ENCODE assay signal across 12 cellular contexts in genomic region chr11:26931248-26931631, GRCh38.
A peak's percentile ranks its signal among the peaks of the same experiment; 100 is the strongest.
DNase-seq lines count a peak whose midpoint lies in the region; ATAC-seq and TF ChIP-seq lines count a peak whose summit lies in the region.
"Had no signal": no experiment of that assay in that cellular context is flagged by ENCODE, and none has a peak within 500 bp of the region (broad histone marks: within the 10 kb centered on the region; RNA-seq: fewer than 3 reads in every experiment).

No MANE protein-coding gene starts in this region.

- TF ChIP-seq EP300 in SK-N-SH (IDR thresholded peaks at IDR 0.05; ENCODE audit: borderline replicate concordance in 1 of 2, low read depth in 1 of 2, low read length in 1 of 2) (no peak), suprapubic skin (IDR thresholded peaks at IDR 0.05) (no peak)

- H3K4me1 ChIP-seq in SK-N-SH (ENCODE audit: control insufficient read depth in 1 of 2, insufficient read depth in 2 of 2, low read depth in 1 of 2, low read length in 1 of 2), result peaks cover 0 to 2% of the 10 kb centered on the region in 2 experiments; a peak in 2 of 4 replicates
- H3K4me1 ChIP-seq in SJCRH30, result peaks cover 11% of the 10 kb centered on the region
- H3K4me1 ChIP-seq in suprapubic skin, result peaks cover 3% of the 10 kb centered on the region

- H3K9me3 ChIP-seq in SK-N-SH (no peaks in the 10 kb centered on the region), SJCRH30 (replicated peaks) (no peaks in the 10 kb centered on the region), suprapubic skin (no peaks in the 10 kb centered on the region)

- TF ChIP-seq RAD21 in SK-N-SH (IDR thresholded peaks at IDR 0.05; ENCODE audit: low read length), result no peak

- no peak overlapping the region for H2AFZ ChIP-seq in SK-N-SH (ENCODE audit: low read depth)
- H2AFZ ChIP-seq: PC-9 had no signal

- H3K79me2 ChIP-seq in SK-N-SH (ENCODE audit: insufficient read depth), result no peaks in the 10 kb centered on the region

- H3K4me3 ChIP-seq in SK-N-SH (ENCODE audit: low read depth in 2 of 2, low read length in 1 of 2) (no peak overlapping the region), SJCRH30 (no peak overlapping the region), suprapubic skin (no peak overlapping the region)
- H3K4me3 ChIP-seq: PC-9 had no signal

- POLR2A ChIA-PET in SK-N-SH (lab: Yijun Ruan, JAX), result no interaction called here

- CTCF ChIA-PET in SK-N-SH (lab: Yijun Ruan, JAX), result no interaction called here

- DNase-seq in SK-N-SH (no peak), SJCRH30 (peak in 1 of 2 experiments; percentile 41), left ventricle myocardium superior (peak; percentile 47), suprapubic skin (ENCODE audit: low spot score in 2 of 2) (no peak), UCSD-AML1 (lab: John Stamatoyannopoulos, UW; ENCODE audit: unreplicated experiment) (no peak), cerebellum (ENCODE audit: low spot score) (no peak)
- DNase-seq: activated naive CD8-positive, alpha-beta T cell treated with anti-CD3 and anti-CD28 coated beads for 36 hours; activated T-cell treated with anti-CD3 and anti-CD28 coated beads, Interleukin-2, amount 50 U/mL, for 24 hours; Karpas-422; PC-9 had no signal

- no peak for TF ChIP-seq CTCF in SK-N-SH (IDR thresholded peaks at IDR 0.05)
- TF ChIP-seq CTCF in suprapubic skin (IDR thresholded peaks at IDR 0.05), result no peak

- no peak overlapping the region for H3K9ac ChIP-seq in SK-N-SH

- 52% methylated on average over 1 of the region's 1 CpG for WGBS in SK-N-SH (ENCODE audit: low lambda C conversion rate)
- 48% methylated on average over 1 of the region's 1 CpG for WGBS in suprapubic skin

- H3K36me3 ChIP-seq in SK-N-SH (replicated peaks in 1 of 2; ENCODE audit: control insufficient read depth in 1 of 2, insufficient read depth in 2 of 2, low read length in 1 of 2) (no peaks in the 10 kb centered on the region), SJCRH30 (no peaks in the 10 kb centered on the region), suprapubic skin (no peaks in the 10 kb centered on the region)

- H4K20me1 ChIP-seq in SK-N-SH (ENCODE audit: insufficient read depth), result no peaks in the 10 kb centered on the region

- no peaks in the 10 kb centered on the region for H3F3A ChIP-seq in SK-N-SH (replicated peaks; ENCODE audit: insufficient read depth)

- no peaks in the 10 kb centered on the region for H3K9me2 ChIP-seq in SK-N-SH

- H3K4me2 ChIP-seq in SK-N-SH, result no peak overlapping the region
- H3K4me2 ChIP-seq: PC-9 had no signal

- intact Hi-C loops in left ventricle myocardium superior (cut with micrococcal nuclease), result no loop called here

- TF ChIP-seq POLR2A in suprapubic skin (IDR thresholded peaks at IDR 0.05), result no peak

- H3K27me3 ChIP-seq in SK-N-SH (ENCODE audit: insufficient read depth) (no peaks in the 10 kb centered on the region), SJCRH30 (no peaks in the 10 kb centered on the region), suprapubic skin (no peaks in the 10 kb centered on the region)

- H3K27ac ChIP-seq in SK-N-SH (ENCODE audit: low read depth in 2 of 2, low read length in 1 of 2) (no peak overlapping the region; a peak in 1 of 4 replicates), SJCRH30 (peak overlapping the region; percentile 23; the same call in 1 of the 2 replicates), suprapubic skin (peak overlapping the region; percentile 56)
- H3K27ac ChIP-seq: PC-9 had no signal

- no peak for ATAC-seq in SK-N-SH treated with all-trans-retinoic acid at 6 μM for 48 hours
- peak; percentile 76 for ATAC-seq in left ventricle myocardium superior
- ATAC-seq in GM21447 (IDR thresholded peaks at IDR 0.05; ENCODE audit: unreplicated experiment), result no peak

TF ChIP-seq in SK-N-SH, 30 proteins besides CTCF, POLR2A, EP300 and RAD21:
- TF ChIP-seq NFIC (IDR thresholded peaks at IDR 0.05; ENCODE audit: borderline replicate concordance) (peak; percentile 65), TCF12 (IDR thresholded peaks at IDR 0.05) (peak; percentile 58; the same call in 1 of the 2 replicates), REST (IDR thresholded peaks at IDR 0.05; ENCODE audit: low read depth, low read length) (no peak), GATA2 (CRISPR knock-in tag; IDR thresholded peaks at IDR 0.05) (no peak)

TF ChIP-seq in SK-N-SH treated with all-trans-retinoic acid at 6 μM for 48 hours, 23 proteins besides CTCF, POLR2A, EP300 and RAD21 (continues in another document):
- TF ChIP-seq TOX (CRISPR knock-in tag; IDR thresholded peaks at IDR 0.05; ENCODE audit: borderline replicate concordance), result no peak
- no peak for TF ChIP-seq SNAI2 (CRISPR knock-in tag; IDR thresholded peaks at IDR 0.05)
- no peak for TF ChIP-seq CREB5 (CRISPR knock-in tag; IDR thresholded peaks at IDR 0.05; ENCODE audit: low read depth)
- no peak for TF ChIP-seq TSHZ2 (CRISPR knock-in tag; IDR thresholded peaks at IDR 0.05)
- TF ChIP-seq PPARA (CRISPR knock-in tag; IDR thresholded peaks at IDR 0.05; ENCODE audit: borderline replicate concordance), result no peak
- TF ChIP-seq TCF4 (CRISPR knock-in tag; IDR thresholded peaks at IDR 0.05; ENCODE audit: borderline replicate concordance), result no peak
- no peak for TF ChIP-seq RARB (CRISPR knock-in tag; IDR thresholded peaks at IDR 0.05)
- no peak for TF ChIP-seq CSRNP3 (CRISPR knock-in tag; IDR thresholded peaks at IDR 0.05)
- TF ChIP-seq ZC3H10 (CRISPR knock-in tag; IDR thresholded peaks at IDR 0.05), result no peak
- TF ChIP-seq BACH2 (CRISPR knock-in tag; IDR thresholded peaks at IDR 0.05; ENCODE audit: borderline replicate concordance), result no peak
- TF ChIP-seq CSDC2 (CRISPR knock-in tag; IDR thresholded peaks at IDR 0.05), result no peak
- no peak for TF ChIP-seq PATZ1 (CRISPR knock-in tag; IDR thresholded peaks at IDR 0.05; ENCODE audit: borderline replicate concordance)
- TF ChIP-seq ZNF565 (CRISPR knock-in tag; conservative IDR thresholded peaks at IDR 0.05; ENCODE audit: low read depth), result no peak
- TF ChIP-seq OSR1 (CRISPR knock-in tag; IDR thresholded peaks at IDR 0.05), result no peak
- no peak for TF ChIP-seq ARNTL (CRISPR knock-in tag; IDR thresholded peaks at IDR 0.05; ENCODE audit: borderline replicate concordance, low read depth)
- TF ChIP-seq ZNF70 (CRISPR knock-in tag; IDR thresholded peaks at IDR 0.05), result no peak

Comparison
In these comparisons a context has a peak if more than half of its experiments do, and no peak if none do; other contexts are left out.
1. H3K27ac ChIP-seq: peak in SJCRH30 (single experiment) and suprapubic skin (single experiment); none in SK-N-SH (0 of 2).